ENCODE assay signal across 19 cellular contexts in genomic region chr6:111027219-111027618, GRCh38. TPM values are rescaled to one million over a fixed set of nuclear protein-coding genes. Genes with fewer than 3 reads are reported as not detected.
A peak's percentile ranks its signal among the peaks of the same experiment; 100 is the strongest.
DNase-seq lines count a peak whose midpoint lies in the region; ATAC-seq, FAIRE-seq and TF ChIP-seq lines count a peak whose summit lies in the region.
"Had no signal": no experiment of that assay in that cellular context is flagged by ENCODE, and none has a peak within 500 bp of the region (broad histone marks: within the 10 kb centered on the region; RNA-seq: fewer than 3 reads in every experiment).

No MANE protein-coding gene starts in this region.

- no peak overlapping the region for H2AFZ ChIP-seq in mammary epithelial cell (ENCODE audit: low read depth, low read length)
- no peak overlapping the region for H2AFZ ChIP-seq in GM12878 (ENCODE audit: control insufficient read depth, low read depth, low read length)
- H2AFZ ChIP-seq: hepatocyte had no signal

- no peak for TF ChIP-seq EP300 in GM12878 (IDR thresholded peaks at IDR 0.05; ENCODE audit: borderline replicate concordance in 1 of 2, control insufficient read depth in 1 of 2, low read depth in 2 of 2, low read length in 2 of 2)

- H3K27me3 ChIP-seq in mammary epithelial cell (ENCODE audit: insufficient read depth, low read length) (no peaks in the 10 kb centered on the region), GM12878 (replicated peaks in 1 of 2; ENCODE audit: control insufficient read depth in 2 of 2, insufficient read depth in 2 of 2, low read length in 1 of 2) (no peaks in the 10 kb centered on the region)
- H3K27me3 ChIP-seq: ascending aorta, hepatocyte, ovary, SJCRH30, transverse colon had no signal

- intact Hi-C loops in MCF 10A (cut with micrococcal nuclease), result no loop called here
- intact Hi-C loops in mammary epithelial cell (cut with micrococcal nuclease), result no loop called here
- intact Hi-C loops in GM12878 (cut with micrococcal nuclease; ENCODE audit: unreplicated experiment), result no loop called here

- TF ChIP-seq CTCF in MCF 10A (IDR thresholded peaks at IDR 0.05; ENCODE audit: unreplicated experiment) (no peak), mammary epithelial cell (conservative IDR thresholded peaks at IDR 0.05 in 1 of 2, IDR thresholded peaks at IDR 0.05 in 1 of 2; ENCODE audit: extremely low read depth in 1 of 2, insufficient read depth in 1 of 2, low read depth in 1 of 2, low read length in 2 of 2) (peak in 1 of 2 donors; percentile 9), GM12878 (IDR thresholded peaks at IDR 0.05 in 2 of 3, conservative IDR thresholded peaks at IDR 0.05 in 1 of 3; ENCODE audit: control insufficient read depth in 2 of 3, extremely low read depth in 1 of 3, insufficient read depth in 1 of 3, low read depth in 3 of 3, low read length in 3 of 3) (no peak), retinal pigment epithelial cell (conservative IDR thresholded peaks at IDR 0.05; ENCODE audit: low read depth, low read length) (peak; percentile 10)

- 88% methylated on average over 8 of the region's 8 CpGs for WGBS in mammary epithelial cell (ENCODE audit: low coverage, missing lambda C conversion rate)
- 92% methylated on average over 8 of the region's 8 CpGs for WGBS in GM12878 (ENCODE audit: insufficient coverage, insufficient replicate concordance, low lambda C conversion rate, missing lambda C conversion rate)

- TF ChIP-seq RAD21 in GM12878 (IDR thresholded peaks at IDR 0.05; ENCODE audit: insufficient read depth, low read depth, low read length), result 0 out of 2 replicates have a peak, but pooled peaks have one; percentile 5

- FAIRE-seq in GM12878 (lab: Jason Lieb, UNC) (no peak), GM12891 (lab: Jason Lieb, UNC) (no peak)

- BruUV-seq in MCF 10A (replicated peaks; lab: Mats Ljungman, UMichigan), result no TSS peak
- BruUV-seq in mammary epithelial cell (replicated peaks; lab: Mats Ljungman, UMichigan), result no TSS peak
- BruUV-seq in GM12878 (replicated peaks; lab: Mats Ljungman, UMichigan), result no TSS peak

- no peaks in the 10 kb centered on the region for H3K4me1 Mint-ChIP-seq in MCF 10A (ENCODE audit: insufficient read depth, unreplicated experiment)
- H3K4me1 Mint-ChIP-seq in immature natural killer cell, result no peaks in the 10 kb centered on the region
- peaks cover 4% of the 10 kb centered on the region for H3K4me1 Mint-ChIP-seq in activated CD4-positive, alpha-beta memory T cell treated with anti-CD3 and anti-CD28 coated beads, Interleukin-2, amount 10 ng/mL, durations not matched to agents 7 days and 5 days

- H3K9me3 ChIP-seq in mammary epithelial cell (replicated peaks; ENCODE audit: insufficient read depth, low read length), result no peaks in the 10 kb centered on the region
- H3K9me3 ChIP-seq in GM12878 (replicated peaks; ENCODE audit: control insufficient read depth, insufficient read depth, low read length), result no peaks in the 10 kb centered on the region
- H3K9me3 ChIP-seq: ascending aorta, ovary, SJCRH30, transverse colon had no signal

- no peak for ATAC-seq in GM12878
- ATAC-seq: left cardiac atrium had no signal

- H3K4me1 ChIP-seq in mammary epithelial cell (ENCODE audit: insufficient read depth, low read length), result no peaks in the 10 kb centered on the region
- H3K4me1 ChIP-seq in GM12878 (ENCODE audit: control insufficient read depth, insufficient read depth, low read length), result no peaks in the 10 kb centered on the region
- H3K4me1 ChIP-seq: ascending aorta, SJCRH30 had no signal

- H3K27ac ChIP-seq in mammary epithelial cell (ENCODE audit: insufficient read depth, low read depth, low read length), result no peak overlapping the region
- no peak overlapping the region for H3K27ac ChIP-seq in GM12878 (ENCODE audit: control insufficient read depth, insufficient read depth)
- H3K27ac ChIP-seq: ascending aorta, coronary artery, hepatocyte, ovary, SJCRH30, skin epidermis, transverse colon had no signal

- DNase-seq in MCF 10A (ENCODE audit: unreplicated experiment), result peak; percentile 9
- DNase-seq in mammary epithelial cell, result no peak
- DNase-seq in M059J (ENCODE audit: low read depth), result peak; percentile 37
- no peak for DNase-seq in GM12878 (ENCODE audit: low read depth, low spot score)
- DNase-seq in retinal pigment epithelial cell (ENCODE audit: low read depth), result no peak
- DNase-seq in immature natural killer cell, result no peak
- no peak for DNase-seq in GM12891 (ENCODE audit: insufficient read length, low spot score)
- no peak for DNase-seq in activated CD4-positive, alpha-beta memory T cell treated with anti-CD3 and anti-CD28 coated beads, Interleukin-2, amount 10 ng/mL, durations not matched to agents 7 days and 5 days
- DNase-seq: activated gamma-delta T cell treated with Interleukin-2 at 50 U/mL for 16 hours, HFFc6, left cardiac atrium, NCI-H2171, ovary, SJCRH30, transverse colon had no signal

- H3K9me3 Mint-ChIP-seq in MCF 10A (ENCODE audit: unreplicated experiment) (no peaks in the 10 kb centered on the region), immature natural killer cell (no peaks in the 10 kb centered on the region)
- no peaks in the 10 kb centered on the region for H3K9me3 Mint-ChIP-seq in activated CD4-positive, alpha-beta memory T cell treated with anti-CD3 and anti-CD28 coated beads, Interleukin-2, amount 10 ng/mL, durations not matched to agents 7 days and 5 days
- H3K9me3 Mint-ChIP-seq: HFFc6 had no signal

- H4K20me1 ChIP-seq in mammary epithelial cell (ENCODE audit: insufficient read depth, low read length) (no peaks in the 10 kb centered on the region), GM12878 (ENCODE audit: control insufficient read depth, insufficient read depth) (no peaks in the 10 kb centered on the region)

- no peaks in the 10 kb centered on the region for H3K27me3 Mint-ChIP-seq in MCF 10A (ENCODE audit: insufficient read depth, unreplicated experiment)
- peaks cover 0 to 3% (median 0%) of the 10 kb centered on the region in 3 donors for H3K27me3 Mint-ChIP-seq in immature natural killer cell (ENCODE audit: low read depth in 3 of 3)
- no peaks in the 10 kb centered on the region for H3K27me3 Mint-ChIP-seq in activated CD4-positive, alpha-beta memory T cell treated with anti-CD3 and anti-CD28 coated beads, Interleukin-2, amount 10 ng/mL, durations not matched to agents 7 days and 5 days

- dilution Hi-C loops in mammary epithelial cell (cut with HindIII; ENCODE audit: low sequenced_read_pairs), result loop anchor here (5.0 kb wide), 1 partner anchor 40 kb away; no protein-coding TSS in a partner anchor

- H3K4me3 ChIP-seq in mammary epithelial cell (replicated peaks in 1 of 3; ENCODE audit: insufficient read depth in 1 of 3, low read depth in 2 of 3, low read length in 3 of 3), result no peak overlapping the region
- no peak overlapping the region for H3K4me3 ChIP-seq in GM12878
- no peak overlapping the region for H3K4me3 ChIP-seq in retinal pigment epithelial cell (ENCODE audit: low read length)
- H3K4me3 ChIP-seq: ascending aorta, coronary artery, hepatocyte, ovary, SJCRH30, skin epidermis, transverse colon had no signal

- TF ChIP-seq POLR2A in GM12878 (IDR thresholded peaks at IDR 0.05; ENCODE audit: low read depth, low read length), result no peak
- TF ChIP-seq POLR2A in GM12891 (IDR thresholded peaks at IDR 0.05; ENCODE audit: low read depth, low read length), result no peak

- H3K27ac Mint-ChIP-seq in MCF 10A (ENCODE audit: low read depth, unreplicated experiment) (no peak overlapping the region), immature natural killer cell (peak overlapping the region in 1 of 6 donors; percentile 25)
- no peak overlapping the region for H3K27ac Mint-ChIP-seq in activated CD4-positive, alpha-beta memory T cell treated with anti-CD3 and anti-CD28 coated beads, Interleukin-2, amount 10 ng/mL, durations not matched to agents 7 days and 5 days
- H3K27ac Mint-ChIP-seq: HFFc6 had no signal

- H3K79me2 ChIP-seq in mammary epithelial cell (ENCODE audit: insufficient read depth, low read length) (no peaks in the 10 kb centered on the region), GM12878 (ENCODE audit: control insufficient read depth, insufficient read depth, low read length) (no peaks in the 10 kb centered on the region)
- H3K79me2 ChIP-seq: hepatocyte had no signal

- H3K9ac ChIP-seq in mammary epithelial cell (ENCODE audit: insufficient read depth, low read length) (no peak overlapping the region), GM12878 (ENCODE audit: control insufficient read depth, insufficient read depth, low read length) (no peak overlapping the region)

- H3K4me2 ChIP-seq in mammary epithelial cell (ENCODE audit: insufficient read depth, low read depth, low read length) (no peak overlapping the region), GM12878 (ENCODE audit: control insufficient read depth, insufficient read depth) (no peak overlapping the region)
- H3K4me2 ChIP-seq: hepatocyte had no signal

- POLR2A ChIA-PET in MCF 10A (lab: Yijun Ruan, JAX), result no interaction called here
- POLR2A ChIA-PET in GM12878 (lab: Charles Lee), result no interaction called here
- POLR2A ChIA-PET in activated CD4-positive, alpha-beta memory T cell treated with anti-CD3 and anti-CD28 coated beads, Interleukin-2, amount 10 ng/mL, durations not matched to agents 7 days and 5 days (lab: Charles Lee), result interaction anchor here (0.9 to 1.3 kb wide), 2 partner anchors 9 to 16 kb away, joined by 3 read pairs; no protein-coding TSS in a partner anchor

- CTCF ChIA-PET in MCF 10A (lab: Yijun Ruan, JAX), result interaction anchor here (1.3 to 2.3 kb wide), 4 partner anchors 8 to 183 kb away, joined by 4 to 14 read pairs (median 8); no protein-coding TSS in a partner anchor
- CTCF ChIA-PET in mammary epithelial cell (lab: Charles Lee; ENCODE audit: low non-redundant PET), result no interaction called here
- CTCF ChIA-PET in GM12878 (lab: Yijun Ruan, JAX), result interaction anchor here (1.0 to 2.2 kb wide), 3 partner anchors 15 to 499 kb away, joined by 3 to 21 read pairs (median 4); no protein-coding TSS in a partner anchor
- CTCF ChIA-PET in activated CD4-positive, alpha-beta memory T cell treated with anti-CD3 and anti-CD28 coated beads, Interleukin-2, amount 10 ng/mL, durations not matched to agents 7 days and 5 days (lab: Charles Lee), result interaction anchor here (1.3 kb wide), 1 partner anchor 16 kb away, joined by 8 read pairs; no protein-coding TSS in a partner anchor

- SMC1A ChIA-PET in GM12878 (lab: Charles Lee; ENCODE audit: uncharacterized antibody, unreplicated experiment), result interaction anchor here (0.8 to 2.5 kb wide), 4 partner anchors 16 to 499 kb away, joined by 3 to 11 read pairs (median 3); a partner anchor contains a TSS

- no peak overlapping the region for H3K4me3 Mint-ChIP-seq in MCF 10A (ENCODE audit: unreplicated experiment)
- no peak overlapping the region for H3K4me3 Mint-ChIP-seq in immature natural killer cell
- no peak overlapping the region for H3K4me3 Mint-ChIP-seq in activated CD4-positive, alpha-beta memory T cell treated with anti-CD3 and anti-CD28 coated beads, Interleukin-2, amount 10 ng/mL, durations not matched to agents 7 days and 5 days
- H3K4me3 Mint-ChIP-seq: HFFc6 had no signal

- peaks cover 7% of the 10 kb centered on the region for H3K36me3 ChIP-seq in mammary epithelial cell (ENCODE audit: insufficient read depth, low read length)
- peaks cover 7 to 14% of the 10 kb centered on the region in 2 experiments; a peak in 3 of 4 replicates for H3K36me3 ChIP-seq in GM12878 (ENCODE audit: control insufficient read depth in 2 of 2, insufficient read depth in 2 of 2, low read length in 1 of 2)
- H3K36me3 ChIP-seq: ovary had no signal

- H3K36me3 Mint-ChIP-seq in MCF 10A (ENCODE audit: insufficient read depth, unreplicated experiment) (peaks cover 35% of the 10 kb centered on the region), immature natural killer cell (peaks cover 9 to 31% (median 14%) of the 10 kb centered on the region in 3 donors)
- peaks cover 32% of the 10 kb centered on the region for H3K36me3 Mint-ChIP-seq in activated CD4-positive, alpha-beta memory T cell treated with anti-CD3 and anti-CD28 coated beads, Interleukin-2, amount 10 ng/mL, durations not matched to agents 7 days and 5 days (ENCODE audit: low read depth)

- RAD21 ChIA-PET in GM12878 (lab: Charles Lee; ENCODE audit: unreplicated experiment), result no interaction called here

- in situ Hi-C loops in mammary epithelial cell (cut with MboI; ENCODE audit: low sequenced_read_pairs in 2 of 2) (no loop called here), GM12878 (cut with MboI) (no loop called here)

RNA-seq across cellular contexts. Expression of gene RPF2, which starts 45.4 kb away (rescaled TPM):
- total RNA-seq in MCF 10A (2022) (78.8 and 85.4 TPM in 2 replicates), mammary epithelial cell (10 to 100 TPM; 26.3 to 39.8 TPM), GM12878 (2014; rRNA removed) (29.5 and 38.4 TPM in 2 replicates), GM12878 (2014; rRNA removed; fragmentation: Illumina TruSeq; extraction: Trizol) (61.6 and 62.4 TPM in 2 replicates), GM12878 (2021) (43.1 and 43.8 TPM in 2 replicates)
- polyA plus RNA-seq in mammary epithelial cell (19.3 TPM), GM12878 (2011; rRNA removed) (59.2 and 101 TPM in 2 replicates), GM12878 (2014; fragmentation: Illumina TruSeq; extraction: Trizol) (67.4 and 83.0 TPM in 2 replicates), GM12878 (2014; fragmentation: Nextera tagmentation; extraction: Ambion mirVana) (100 to 1,000 TPM; 142 to 148 TPM), GM12878 (2014; rRNA removed) (27.0 and 37.5 TPM in 2 replicates), GM12878 (2016; fragmentation: Nextera tagmentation; extraction: Ambion mirVana) (10 to 100 TPM; 87.7 to 87.8 TPM), immature natural killer cell (10 to 100 TPM in 2 of 3 donors, 1 to 10 TPM in 1; 9.4 to 22.9 (median 19.9) TPM)
- polyA minus RNA-seq in mammary epithelial cell, result 12.3 TPM
- 44.3 and 70.4 TPM in 2 replicates for total RNA-seq in M059J (2014; rRNA removed; shearing (Covaris generic))
- total RNA-seq in GM12878 (2013; cell fraction: nucleolus; rRNA removed), result 17.8 and 18.6 TPM in 2 replicates
- 11.6 TPM for polyA plus RNA-seq in GM12878 (2011; ENCODE audit: low read depth)
- 14.4 and 21.3 TPM in 2 replicates for polyA plus RNA-seq in GM12878 (2011; cell fraction: cytosol; rRNA removed)
- 12.4 and 17.1 TPM in 2 replicates for polyA plus RNA-seq in GM12878 (2011; cell fraction: nucleus; rRNA removed)
- 25.6 and 29.7 TPM in 2 replicates for polyA plus RNA-seq in GM12878 (2012)
- 6.5 and 8.9 TPM in 2 replicates for polyA minus RNA-seq in GM12878 (2011; rRNA and poly(A)+ RNA removed)
- polyA minus RNA-seq in GM12878 (2011; cell fraction: cytosol; rRNA and poly(A)+ RNA removed), result 5.1 and 6.0 TPM in 2 replicates
- polyA minus RNA-seq in GM12878 (2011; cell fraction: nucleus; rRNA and poly(A)+ RNA removed), result 5.4 and 8.8 TPM in 2 replicates
- 29.9 TPM for polyA plus RNA-seq in GM12891 (2012; ENCODE audit: low read depth, missing spikeins)
- total RNA-seq in activated CD4-positive, alpha-beta memory T cell treated with anti-CD3 and anti-CD28 coated beads, Interleukin-2, amount 10 ng/mL, durations not matched to agents 7 days and 5 days, result 10 to 100 TPM; 19.1 to 19.6 TPM

Comparison
In these comparisons a context has a peak if more than half of its experiments do, and no peak if none do; other contexts are left out.
1. DNase-seq: peak in MCF 10A (single experiment) and M059J (single experiment); none in mammary epithelial cell (single experiment), GM12878 (single experiment), retinal pigment epithelial cell (single experiment), immature natural killer cell (0 of 3), GM12891 (single experiment) and activated CD4-positive, alpha-beta memory T cell treated with anti-CD3 and anti-CD28 coated beads, Interleukin-2, amount 10 ng/mL, durations not matched to agents 7 days and 5 days (single experiment).